ENCODE assay signal across 9 cellular contexts in genomic region chr1:31723828-31724359, GRCh38. TPM values are rescaled to one million over a fixed set of nuclear protein-coding genes. Genes with fewer than 3 reads are reported as not detected.
DNase-seq lines count a peak whose midpoint lies in the region; ATAC-seq and TF ChIP-seq lines count a peak whose summit lies in the region.
"Had no signal": no experiment of that assay in that cellular context is flagged by ENCODE, and none has a peak within 500 bp of the region (broad histone marks: within the 10 kb centered on the region; RNA-seq: fewer than 3 reads in every experiment).

No MANE protein-coding gene starts in this region.

- TF ChIP-seq CTCF in LNCaP clone FGC (IDR thresholded peaks at IDR 0.05; ENCODE audit: control insufficient read depth, extremely low read depth, insufficient read depth) (no peak), glutamatergic neuron (IDR thresholded peaks at IDR 0.05; ENCODE audit: partially characterized antibody, unreplicated experiment) (no peak)

- no peaks in the 10 kb centered on the region for H3K36me3 Mint-ChIP-seq in activated T-cell treated with anti-CD3 and anti-CD28 coated beads, Interleukin-2, amount 50 U/mL, for 4 hours (ENCODE audit: insufficient read depth)
- peaks cover 6% of the 10 kb centered on the region for H3K36me3 Mint-ChIP-seq in glutamatergic neuron (ENCODE audit: unreplicated experiment)

- H3K9me3 Mint-ChIP-seq in activated T-cell treated with anti-CD3 and anti-CD28 coated beads, Interleukin-2, amount 50 U/mL, for 4 hours, result no peaks in the 10 kb centered on the region
- peaks cover 2% of the 10 kb centered on the region for H3K9me3 Mint-ChIP-seq in glutamatergic neuron (ENCODE audit: unreplicated experiment)

- ATAC-seq in activated T-cell treated with anti-CD3 and anti-CD28 coated beads, Interleukin-2, amount 50 U/mL, for 4 hours, result no peak
- no peak for ATAC-seq in HG03095 (IDR thresholded peaks at IDR 0.05; ENCODE audit: unreplicated experiment)

- H3K27ac Mint-ChIP-seq in glutamatergic neuron (ENCODE audit: unreplicated experiment), result no peak overlapping the region

- peak; percentile 71 for DNase-seq in COLO829 (ENCODE audit: low spot score)
- DNase-seq in LNCaP clone FGC (ENCODE audit: low read depth), result peak; percentile 18
- peak; percentile 27 for DNase-seq in activated T-cell treated with anti-CD3 and anti-CD28 coated beads, Interleukin-2, amount 50 U/mL, for 4 hours
- DNase-seq in glutamatergic neuron, result no peak
- DNase-seq in skeletal muscle cell (ENCODE audit: low read depth), result peak; percentile 45
- DNase-seq in DMS79 treated with DMSO at 0.1 percent for 48 hours (lab: John Stamatoyannopoulos, UW), result no peak
- no peak for DNase-seq in NCI-H2107 treated with DMSO at 0.1 percent for 48 hours (lab: John Stamatoyannopoulos, UW; ENCODE audit: unreplicated experiment)

- peaks cover 17% of the 10 kb centered on the region for H3K27me3 Mint-ChIP-seq in activated T-cell treated with anti-CD3 and anti-CD28 coated beads, Interleukin-2, amount 50 U/mL, for 4 hours (ENCODE audit: low read depth)
- peaks cover 3% of the 10 kb centered on the region for H3K27me3 Mint-ChIP-seq in glutamatergic neuron (ENCODE audit: unreplicated experiment)

- no peaks in the 10 kb centered on the region for H3K4me1 Mint-ChIP-seq in activated T-cell treated with anti-CD3 and anti-CD28 coated beads, Interleukin-2, amount 50 U/mL, for 4 hours (ENCODE audit: low read depth)
- peaks cover 6% of the 10 kb centered on the region for H3K4me1 Mint-ChIP-seq in glutamatergic neuron (ENCODE audit: low read depth, unreplicated experiment)

- no peak overlapping the region for H3K4me3 Mint-ChIP-seq in activated T-cell treated with anti-CD3 and anti-CD28 coated beads, Interleukin-2, amount 50 U/mL, for 4 hours
- peak overlapping the region; percentile 2 for H3K4me3 Mint-ChIP-seq in glutamatergic neuron (ENCODE audit: unreplicated experiment)

- no peak overlapping the region for H3K4me3 ChIP-seq in LNCaP clone FGC (ENCODE audit: low read depth, low read length)
- H3K4me3 ChIP-seq in skeletal muscle cell (ENCODE audit: low read depth, low read length), result no peak overlapping the region
- H3K4me3 ChIP-seq: skin epidermis had no signal

RNA-seq across cellular contexts. Expression of gene COL16A1, which starts 20.1 kb away (rescaled TPM):
- total RNA-seq in activated T-cell treated with anti-CD3 and anti-CD28 coated beads, Interleukin-2, amount 50 U/mL, for 4 hours, result under 1 TPM; 0.57 to 0.89 (median 0.61) TPM
- 52.2 TPM for total RNA-seq in glutamatergic neuron (ENCODE audit: unreplicated experiment)

RNA-seq across cellular contexts. Expression of gene ADGRB2, which starts 40.2 kb away (rescaled TPM):
- total RNA-seq in activated T-cell treated with anti-CD3 and anti-CD28 coated beads, Interleukin-2, amount 50 U/mL, for 4 hours, result under 1 TPM; 0.18 to 0.68 (median 0.65) TPM
- total RNA-seq in glutamatergic neuron (ENCODE audit: unreplicated experiment), result 15.8 TPM

Comparison
In these comparisons a context has a peak if more than half of its experiments do, and no peak if none do; other contexts are left out.
1. DNase-seq: peak in COLO829 (single experiment), LNCaP clone FGC (single experiment), activated T-cell treated with anti-CD3 and anti-CD28 coated beads, Interleukin-2, amount 50 U/mL, for 4 hours (single experiment) and skeletal muscle cell (single experiment); none in glutamatergic neuron (single experiment), DMS79 treated with DMSO at 0.1 percent for 48 hours (single experiment) and NCI-H2107 treated with DMSO at 0.1 percent for 48 hours (single experiment).
2. RNA of gene COL16A1, which starts 20.1 kb away (total RNA-seq): 52.2 TPM in glutamatergic neuron (single experiment); 0.57 to 0.89 TPM in activated T-cell treated with anti-CD3 and anti-CD28 coated beads, Interleukin-2, amount 50 U/mL, for 4 hours; every median in the first group is over 10 times any median in the second.